Comparison of ENCODE assay signal across 8 cellular contexts in genomic region chr2:40451926-40452605, GRCh38. TPM values are rescaled to one million over a fixed set of nuclear protein-coding genes. Genes with fewer than 3 reads are reported as not detected.
A peak's percentile ranks its signal among the peaks of the same experiment; 100 is the strongest.
DNase-seq lines count a peak whose midpoint lies in the region; ATAC-seq, FAIRE-seq and TF ChIP-seq lines count a peak whose summit lies in the region.

Gene SLC8A1, minus strand, starts transcription at chr2:40452090.

- dilution Hi-C loops in endothelial cell of umbilical vein (cut with MboI; ENCODE audit: extremely low pct_ligation_motif_present, low sequenced_read_pairs), result no loop called here

- H3K4me1 ChIP-seq in endothelial cell of umbilical vein (ENCODE audit: control insufficient read depth, extremely low read depth, insufficient read depth, low read length) (peaks cover 10% of the 10 kb centered on the region), upper lobe of left lung (peaks cover 0 to 17% (median 6%) of the 10 kb centered on the region in 4 donors)

- peak within 1 kb of the TSS; percentile 84 for H3K4me2 ChIP-seq in endothelial cell of umbilical vein (ENCODE audit: insufficient read depth, low read length)

- H3K27me3 ChIP-seq in endothelial cell of umbilical vein (ENCODE audit: control insufficient read depth in 2 of 2, insufficient read depth in 2 of 2, low read length in 2 of 2), result no peaks in the 10 kb centered on the region
- H3K27me3 ChIP-seq in upper lobe of left lung, result no peaks in the 10 kb centered on the region

- no TSS peak for BruUV-seq in endothelial cell of umbilical vein (replicated peaks; lab: Mats Ljungman, UMichigan)

- H3K4me3 ChIP-seq in endothelial cell of umbilical vein (replicated peaks in 1 of 3; ENCODE audit: insufficient read depth in 1 of 3, low read depth in 1 of 3, low read length in 3 of 3), result peak within 1 kb of the TSS; percentile 27 to 48 (median 46)
- H3K4me3 ChIP-seq in upper lobe of left lung, result peak within 1 kb of the TSS; percentile 27 to 61 (median 48)

- no peak for TF ChIP-seq EP300 in upper lobe of left lung (IDR thresholded peaks at IDR 0.05)

- peak within 1 kb of the TSS; percentile 22 for H3K9ac ChIP-seq in endothelial cell of umbilical vein (replicated peaks; ENCODE audit: extremely low read depth, insufficient read depth, low read length)

- TF ChIP-seq POLR2A in endothelial cell of umbilical vein (IDR thresholded peaks at IDR 0.05; ENCODE audit: low read depth, low read length) (no peak), upper lobe of left lung (IDR thresholded peaks at IDR 0.05) (peak in 1 of 4 donors; percentile 28)

- no peaks in the 10 kb centered on the region for H3K9me3 ChIP-seq in endothelial cell of umbilical vein (replicated peaks; ENCODE audit: control insufficient read depth, insufficient read depth, low read length)
- H3K9me3 ChIP-seq in upper lobe of left lung, result no peaks in the 10 kb centered on the region

- CTCF ChIA-PET in HEK293T (lab: Yijun Ruan, JAX), result interaction anchor here (0.5 to 1.4 kb wide), 4 partner anchors 36 to 1613 kb away, joined by 3 to 4 read pairs (median 4); no protein-coding TSS in a partner anchor
- CTCF ChIA-PET in endothelial cell of umbilical vein (lab: Charles Lee), result interaction anchor here (0.5 to 6.1 kb wide), 9 partner anchors 15 to 861 kb away, joined by 3 to 59 read pairs (median 3); no protein-coding TSS in a partner anchor

- DNase-seq in DMS153 (lab: John Stamatoyannopoulos, UW) (peak; percentile 21), HEK293T (ENCODE audit: extremely low spot score) (peak; percentile 66), SK-MEL-5 (ENCODE audit: low read depth, low spot score) (peak; percentile 39), endothelial cell of umbilical vein (ENCODE audit: low read depth, low spot score) (peak; percentile 46), mucosa of gallbladder (ENCODE audit: low spot score) (no peak), upper lobe of left lung (peak in 1 of 2 donors; percentile 91), cortex of kidney (lab: John Stamatoyannopoulos, UW) (no peak)

- H2AFZ ChIP-seq in endothelial cell of umbilical vein (ENCODE audit: low read depth, low read length), result peak within 1 kb of the TSS; percentile 96

- 3 to 7% methylated on average over 30 to 72 of the region's 82 CpGs for WGBS in upper lobe of left lung, 2 donors

- POLR2A ChIA-PET in HEK293T (lab: Yijun Ruan, JAX), result interaction anchor here (1.0 kb wide), 1 partner anchor 9 kb away, joined by 3 read pairs; no protein-coding TSS in a partner anchor
- POLR2A ChIA-PET in endothelial cell of umbilical vein (lab: Charles Lee), result no interaction called here

- in situ Hi-C loops in SK-MEL-5 (cut with HindIII; ENCODE audit: low pct_unique_long_range_greater_than_20kb, low sequenced_read_pairs), result no loop called here

- no peaks in the 10 kb centered on the region for H3K79me2 ChIP-seq in endothelial cell of umbilical vein (ENCODE audit: control insufficient read depth, insufficient read depth, low read length)

- no peak within 1 kb of the TSS for H3K27ac ChIP-seq in endothelial cell of umbilical vein (ENCODE audit: insufficient read depth, low read depth, low read length)
- H3K27ac ChIP-seq in upper lobe of left lung, result peak within 1 kb of the TSS; percentile 58 to 82 (median 76)

- intact Hi-C loops in endothelial cell of umbilical vein (cut with micrococcal nuclease), result loop anchor here (1.0 to 10.0 kb wide), 3 partner anchors 17 to 953 kb away; no protein-coding TSS in a partner anchor

- no peaks in the 10 kb centered on the region for H3K36me3 ChIP-seq in endothelial cell of umbilical vein (ENCODE audit: control insufficient read depth in 2 of 2, extremely low read depth in 1 of 2, insufficient read depth in 2 of 2, low read length in 2 of 2)
- H3K36me3 ChIP-seq in upper lobe of left lung, result no peaks in the 10 kb centered on the region

- ATAC-seq in upper lobe of left lung (ENCODE audit: low FRiP score in 2 of 2), result peak in 1 of 2 donors; percentile 81
- no peak for ATAC-seq in GM18520 (IDR thresholded peaks at IDR 0.05; ENCODE audit: unreplicated experiment)

- H3K9me1 ChIP-seq in endothelial cell of umbilical vein (replicated peaks; ENCODE audit: control insufficient read depth, extremely low read depth, insufficient read depth, low read length), result no peaks in the 10 kb centered on the region

- no peak for FAIRE-seq in endothelial cell of umbilical vein (lab: Jason Lieb, UNC)

- TF ChIP-seq CTCF in endothelial cell of umbilical vein (IDR thresholded peaks at IDR 0.05; ENCODE audit: extremely low read depth in 1 of 2, insufficient read depth in 1 of 2, low read depth in 1 of 2, low read length in 2 of 2) (no peak), upper lobe of left lung (IDR thresholded peaks at IDR 0.05) (no peak)

- H4K20me1 ChIP-seq in endothelial cell of umbilical vein (replicated peaks; ENCODE audit: control insufficient read depth, extremely low read depth, insufficient read depth, low read length), result no peaks in the 10 kb centered on the region

TF ChIP-seq in HEK293T, 16 proteins besides CTCF, POLR2A, EP300 and RAD21:
- TF ChIP-seq FOXK2 (IDR thresholded peaks at IDR 0.05) (no peak), NFRKB (IDR thresholded peaks at IDR 0.05) (no peak), HDGF (IDR thresholded peaks at IDR 0.05; ENCODE audit: borderline replicate concordance) (no peak), TARDBP (IDR thresholded peaks at IDR 0.05) (no peak), FOXM1 (IDR thresholded peaks at IDR 0.05; ENCODE audit: borderline replicate concordance) (no peak), PKNOX1 (IDR thresholded peaks at IDR 0.05) (no peak), L3MBTL2 (conservative IDR thresholded peaks at IDR 0.05) (peak; percentile 63), CTBP1 (IDR thresholded peaks at IDR 0.05; ENCODE audit: borderline replicate concordance) (no peak), SUZ12 (IDR thresholded peaks at IDR 0.05) (no peak)

TF ChIP-seq in endothelial cell of umbilical vein, 7 proteins besides CTCF, POLR2A, EP300 and RAD21:
- no peak for TF ChIP-seq JUN (IDR thresholded peaks at IDR 0.05; ENCODE audit: borderline replicate concordance, insufficient read depth, insufficient read length, low read depth)
- TF ChIP-seq, protein P1, sequence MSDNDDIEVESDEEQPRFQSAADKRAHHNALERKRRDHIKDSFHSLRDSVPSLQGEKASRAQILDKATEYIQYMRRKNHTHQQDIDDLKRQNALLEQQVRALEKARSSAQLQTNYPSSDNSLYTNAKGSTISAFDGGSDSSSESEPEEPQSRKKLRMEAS (IDR thresholded peaks at IDR 0.05; ENCODE audit: insufficient read depth, insufficient read length), result no peak
- TF ChIP-seq EZH2 (IDR thresholded peaks at IDR 0.05; ENCODE audit: borderline replicate concordance, low read depth, low read length, severe bottlenecking), result no peak
- no peak for TF ChIP-seq POLR2AphosphoS5 (IDR thresholded peaks at IDR 0.05; ENCODE audit: insufficient read depth, low read depth, low read length)
- no peak for TF ChIP-seq MYC (IDR thresholded peaks at IDR 0.05; ENCODE audit: low read depth, low read length)
- no peak for TF ChIP-seq GATA2 (IDR thresholded peaks at IDR 0.05; ENCODE audit: insufficient read depth, insufficient read length, low read depth, low read length)
- TF ChIP-seq FOS (IDR thresholded peaks at IDR 0.05; ENCODE audit: borderline replicate concordance, insufficient read depth, low read length), result no peak
TF ChIP-seq in endothelial cell of umbilical vein: peak in this region for 0.

RNA-seq across cellular contexts. Expression of gene SLC8A1, which starts in this region (rescaled TPM):
- total RNA-seq in SK-MEL-5 (2014; rRNA removed; shearing (Covaris generic)), result 36.4 and 40.7 TPM in 2 replicates
- polyA plus RNA-seq in SK-MEL-5 (2015; cell fraction: cytosol; rRNA removed), result 5.1 and 9.2 TPM in 2 replicates
- polyA plus RNA-seq in SK-MEL-5 (2015; cell fraction: nucleus; rRNA removed), result 3.7 and 4.2 TPM in 2 replicates
- total RNA-seq in endothelial cell of umbilical vein, result 1.8 and 2.1 TPM in 2 replicates
- 0.11 and 0.19 TPM in 2 replicates for polyA plus RNA-seq in endothelial cell of umbilical vein
- 0.20 and 0.35 TPM in 2 replicates for polyA plus RNA-seq in endothelial cell of umbilical vein (2011; cell fraction: cytosol; rRNA removed)
- 0.45 and 0.74 TPM in 2 replicates for polyA plus RNA-seq in endothelial cell of umbilical vein (2011; cell fraction: nucleus; rRNA removed)
- 0.18 and 0.98 TPM in 2 replicates for polyA plus RNA-seq in endothelial cell of umbilical vein (2012)
- polyA minus RNA-seq in endothelial cell of umbilical vein, result 3.5 and 5.3 TPM in 2 replicates
- polyA minus RNA-seq in endothelial cell of umbilical vein (2011; cell fraction: cytosol; rRNA and poly(A)+ RNA removed), result not detected
- polyA minus RNA-seq in endothelial cell of umbilical vein (2011; cell fraction: nucleus; rRNA and poly(A)+ RNA removed), result 2.8 and 4.4 TPM in 2 replicates
- total RNA-seq in mucosa of gallbladder, result 82.9 TPM
- 10 to 100 TPM; 21.8 to 58.6 (median 25.3) TPM for total RNA-seq in upper lobe of left lung

Comparison
In these comparisons a context has a peak if more than half of its experiments do, and no peak if none do; other contexts are left out.
1. DNase-seq: peak in DMS153 (single experiment), HEK293T (single experiment), SK-MEL-5 (single experiment) and endothelial cell of umbilical vein (single experiment); none in mucosa of gallbladder (single experiment) and cortex of kidney (single experiment).